ENCODE assay signal across 8 cellular contexts in the genomic region with DNA sequence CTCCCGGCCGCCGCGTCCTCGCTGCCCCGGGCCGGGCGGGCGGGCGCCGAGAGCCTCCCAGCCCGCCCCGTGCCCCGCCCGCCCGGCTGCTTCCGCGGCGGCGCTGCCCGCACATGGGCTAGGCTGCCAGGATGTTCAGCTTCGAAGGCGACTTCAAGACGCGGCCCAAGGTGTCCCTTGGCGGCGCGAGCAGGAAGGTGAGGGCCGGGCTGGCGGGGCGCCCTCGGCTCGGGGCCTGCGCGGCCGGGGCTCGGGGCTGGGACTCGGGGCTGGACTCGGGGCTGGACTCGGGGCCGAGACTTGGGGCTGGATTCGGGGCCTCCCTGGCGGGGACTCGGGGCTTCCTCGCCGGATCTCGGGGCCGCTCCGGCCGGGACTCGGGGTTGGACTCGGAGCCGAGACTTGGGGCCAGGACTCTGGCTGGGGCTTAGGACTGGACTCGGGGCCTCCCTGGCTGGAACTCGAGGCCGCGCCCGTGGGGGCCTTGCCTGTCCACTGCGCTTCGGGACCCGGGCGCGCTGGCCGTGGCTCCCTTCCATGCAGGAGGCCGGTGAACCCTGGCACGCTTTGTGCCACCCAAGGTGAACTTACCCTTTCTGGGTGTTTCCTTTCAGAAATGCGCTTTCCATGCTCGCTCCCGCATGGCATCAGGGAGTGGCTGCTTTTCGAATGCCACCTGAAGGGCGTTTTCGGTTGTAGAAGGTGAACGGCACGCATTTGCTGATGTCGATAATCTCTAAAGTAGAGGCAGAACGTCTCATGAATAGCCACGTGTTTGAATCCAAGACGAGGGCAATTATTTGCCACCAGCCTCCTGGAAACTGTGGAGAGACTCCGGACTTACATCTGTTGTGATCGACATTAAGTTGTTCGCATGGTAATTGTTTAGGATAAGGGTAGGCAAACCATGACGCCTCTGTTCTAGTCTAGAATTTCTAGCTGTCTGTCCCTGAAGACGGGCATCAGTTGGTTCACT. TPM values are rescaled to one million over a fixed set of nuclear protein-coding genes. Genes with fewer than 3 reads are reported as not detected.
DNase-seq lines count a peak whose midpoint lies in the region; ATAC-seq and TF ChIP-seq lines count a peak whose summit lies in the region.

No MANE protein-coding gene starts in this region.

- peaks cover 36% of the 10 kb centered on the region for H3K36me3 ChIP-seq in WERI-Rb-1

- H3K4me3 ChIP-seq in AG04450 (ENCODE audit: low read depth, low read length) (peak overlapping the region; percentile 85), WERI-Rb-1 (ENCODE audit: low read depth, low read length) (peak overlapping the region; percentile 84)

- H3K9me3 ChIP-seq in AG04450 (ENCODE audit: control insufficient read depth, insufficient read depth, low read length) (no peaks in the 10 kb centered on the region; the same call in 1 of the 2 replicates), WERI-Rb-1 (ENCODE audit: severe bottlenecking) (no peaks in the 10 kb centered on the region)

- peak overlapping the region; percentile 61 for H3K27ac ChIP-seq in AG04450 (ENCODE audit: low read depth, low read length)
- peak overlapping the region; percentile 89 for H3K27ac ChIP-seq in WERI-Rb-1
- peak overlapping the region; percentile 60 for H3K27ac ChIP-seq in cingulate gyrus (ENCODE audit: low read depth, low read length)

- CTCF ChIA-PET in AG04450 (lab: Charles Lee) = interaction anchor here (0.6 kb wide), 1 partner anchor 183 kb away, joined by 4 read pairs; no protein-coding TSS in a partner anchor

- TF ChIP-seq CTCF in AG04450 (IDR thresholded peaks at IDR 0.05; ENCODE audit: low read depth, low read length) = no peak
- no peak for TF ChIP-seq CTCF in WERI-Rb-1 (IDR thresholded peaks at IDR 0.05; ENCODE audit: low read depth, low read length)

- peak; percentile 55 for ATAC-seq in HG03439 (IDR thresholded peaks at IDR 0.05; ENCODE audit: unreplicated experiment)

- POLR2A ChIA-PET in AG04450 (lab: Yijun Ruan, JAX) = no interaction called here

- DNase-seq in AG04450 (ENCODE audit: low read depth, low spot score) = no peak
- peak; percentile 43 for DNase-seq in GM19240 (ENCODE audit: insufficient read length, low spot score)
- no peak for DNase-seq in WERI-Rb-1
- DNase-seq in lung microvascular endothelial cell (ENCODE audit: low read depth in 2 of 2) = peak; percentile 48 to 67
- peak; percentile 27 to 47 for DNase-seq in stimulated activated CD8-positive, alpha-beta memory T cell treated with anti-CD3 and anti-CD28 coated beads, Interleukin-4, amount 100 ng/mL, for 1 hour (ENCODE audit: low read depth in 2 of 2, low spot score in 1 of 2)
- DNase-seq in cerebellar cortex (ENCODE audit: low spot score) = no peak

- H3K27me3 ChIP-seq in AG04450 (ENCODE audit: control insufficient read depth, insufficient read depth, low read length) (no peaks in the 10 kb centered on the region), WERI-Rb-1 (ENCODE audit: insufficient read depth, low read depth, severe bottlenecking) (no peaks in the 10 kb centered on the region)

RNA-seq across cellular contexts. Expression of a gene that starts 0.7 kb away (rescaled TPM):
- polyA plus RNA-seq in AG04450 (2011; rRNA removed) = 60.6 and 71.2 TPM in 2 replicates
- 75.2 and 88.1 TPM in 2 replicates for polyA minus RNA-seq in AG04450 (2011; rRNA and poly(A)+ RNA removed)
- total RNA-seq in lung microvascular endothelial cell = 71.3 and 88.3 TPM in 2 replicates

Comparison
In these comparisons a context has a peak if more than half of its experiments do, and no peak if none do; other contexts are left out.
1. DNase-seq: peak in GM19240 (single experiment), lung microvascular endothelial cell (2 of 2) and stimulated activated CD8-positive, alpha-beta memory T cell treated with anti-CD3 and anti-CD28 coated beads, Interleukin-4, amount 100 ng/mL, for 1 hour (2 of 2); none in AG04450 (single experiment), WERI-Rb-1 (single experiment) and cerebellar cortex (single experiment).
2. Peak in every context shown above with its lines, with median percentiles within 50 percentile points of each other: H3K27ac ChIP-seq.